ENCODE assay signal across 19 cellular contexts in the genomic region with DNA sequence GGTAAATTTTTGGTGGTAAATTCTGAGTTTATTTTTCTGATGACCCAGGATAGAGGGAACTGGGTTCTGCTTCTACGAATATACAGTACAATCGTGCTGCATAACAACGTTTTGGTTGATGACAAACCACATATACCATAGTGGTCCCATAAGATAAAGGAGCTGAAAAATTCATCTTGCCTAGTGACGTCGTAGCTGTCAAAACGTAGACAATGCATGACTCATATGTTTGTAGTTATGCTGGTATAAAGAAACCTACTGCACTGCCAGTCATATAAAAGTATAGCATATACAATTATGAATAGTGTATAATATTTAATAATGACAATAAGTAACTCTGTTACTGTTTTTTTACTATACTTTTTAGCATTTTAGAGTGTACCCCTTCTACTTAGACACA.
DNase-seq lines count a peak whose midpoint lies in the region; ATAC-seq, FAIRE-seq and TF ChIP-seq lines count a peak whose summit lies in the region.
"Had no signal": no experiment of that assay in that cellular context is flagged by ENCODE, and none has a peak within 500 bp of the region (broad histone marks: within the 10 kb centered on the region; RNA-seq: fewer than 3 reads in every experiment).

No MANE protein-coding gene starts in this region.

- TF ChIP-seq POLR2A in A549 (IDR thresholded peaks at IDR 0.05; ENCODE audit: low read length), result no peak

- H3K36me3 ChIP-seq in hepatocyte (replicated peaks; ENCODE audit: insufficient read depth, low read depth), result no peaks in the 10 kb centered on the region
- H3K36me3 ChIP-seq: Peyer's patch had no signal

- no peaks in the 10 kb centered on the region for H3K9me3 ChIP-seq in A549
- H3K9me3 ChIP-seq in hepatocyte (ENCODE audit: low read depth), result no peaks in the 10 kb centered on the region
- H3K9me3 ChIP-seq: Peyer's patch had no signal

- H3K27me3 ChIP-seq in hepatocyte, result no peaks in the 10 kb centered on the region
- H3K27me3 ChIP-seq: Peyer's patch had no signal

- ATAC-seq in A549 (no peak), GM21717 (IDR thresholded peaks at IDR 0.05; ENCODE audit: unreplicated experiment) (no peak)

- no peak overlapping the region for H2AFZ ChIP-seq in hepatocyte

- H3K4me1 ChIP-seq in A549 (no peaks in the 10 kb centered on the region), hepatocyte (ENCODE audit: insufficient read depth) (peaks cover 15% of the 10 kb centered on the region)

- H3K9me2 ChIP-seq in hepatocyte (replicated peaks; ENCODE audit: insufficient read depth), result no peaks in the 10 kb centered on the region

- no peaks in the 10 kb centered on the region for H4K20me1 ChIP-seq in hepatocyte (ENCODE audit: insufficient read depth, poor library complexity, severe bottlenecking)

- no peak for FAIRE-seq in A549 (lab: Jason Lieb, UNC)

- TF ChIP-seq CTCF in A549 (IDR thresholded peaks at IDR 0.05), result no peak
- no peak for TF ChIP-seq CTCF in choroid plexus epithelial cell (conservative IDR thresholded peaks at IDR 0.05; ENCODE audit: low read depth, low read length)
- TF ChIP-seq CTCF in hepatocyte (IDR thresholded peaks at IDR 0.05; ENCODE audit: poor library complexity), result no peak

- no peaks in the 10 kb centered on the region for H3K79me2 ChIP-seq in hepatocyte

- WGBS in A549 (ENCODE audit: missing lambda C conversion rate), result 1% methylated on average over 6 of the region's 6 CpGs
- 66% methylated on average over 6 of the region's 6 CpGs for WGBS in hepatocyte (ENCODE audit: low lambda C conversion rate, missing lambda C conversion rate)

- in situ Hi-C loops in ACHN (cut with HindIII; ENCODE audit: low pct_ligation_motif_present, low pct_unique_long_range_greater_than_20kb, low sequenced_read_pairs), result no loop called here

- H3K4me2 ChIP-seq in A549, result no peak overlapping the region
- peak overlapping the region; percentile 13 for H3K4me2 ChIP-seq in hepatocyte

- no peak for TF ChIP-seq EP300 in A549 (IDR thresholded peaks at IDR 0.05)

- POLR2A ChIA-PET in A549 (lab: Yijun Ruan, JAX), result no interaction called here

- H3K27ac ChIP-seq in A549 (no peak overlapping the region), hepatocyte (no peak overlapping the region)
- H3K27ac ChIP-seq: Peyer's patch had no signal

- CTCF ChIA-PET in A549 (lab: Yijun Ruan, JAX), result no interaction called here

- no peak for TF ChIP-seq RAD21 in A549 (conservative IDR thresholded peaks at IDR 0.05 in 1 of 2, IDR thresholded peaks at IDR 0.05 in 1 of 2)

- DNase-seq in A549 (ENCODE audit: low read depth in 1 of 2, low spot score in 1 of 2) (no peak), OCI-M1 (lab: John Stamatoyannopoulos, UW) (peak; percentile 50), choroid plexus epithelial cell (ENCODE audit: low read depth) (peak; percentile 22), hepatocyte (ENCODE audit: low spot score) (no peak), NCI-H1417 (lab: John Stamatoyannopoulos, UW) (no peak), ACHN (no peak)
- DNase-seq: DMS53; GF-D8; H9; KG1; NCI-H1092 treated with DMSO at 0.1 percent for 48 hours; NCI-H146; NCI-H2029; NCI-H2227 treated with DMSO at 0.1 percent for 48 hours; NCI-H510A treated with DMSO at 0.1 percent for 48 hours; NCI-H774; NK-92 treated with Interleukin-12 subunit alpha and Interleukin-12 subunit beta, amount 100 ng/mL, for 24 hours; Peyer's patch had no signal

- H3K4me3 ChIP-seq in A549, result no peak overlapping the region
- H3K4me3 ChIP-seq in choroid plexus epithelial cell (ENCODE audit: low read depth, low read length), result no peak overlapping the region
- H3K4me3 ChIP-seq in hepatocyte, result no peak overlapping the region
- H3K4me3 ChIP-seq: Peyer's patch had no signal

TF ChIP-seq in A549, 52 proteins besides CTCF, POLR2A, EP300 and RAD21:
- TF ChIP-seq MAZ (IDR thresholded peaks at IDR 0.05; ENCODE audit: borderline replicate concordance, low read depth, low read length), result no peak
- no peak for TF ChIP-seq FOSL2 (IDR thresholded peaks at IDR 0.05)
- peak; percentile 33; the same call in 1 of the 2 replicates for TF ChIP-seq FOSL2 (CRISPR knock-in tag; IDR thresholded peaks at IDR 0.05)
TF ChIP-seq in A549: peak in this region for 1.

Comparison
In these comparisons a context has a peak if more than half of its experiments do, and no peak if none do; other contexts are left out.
1. DNase-seq: peak in OCI-M1 (single experiment) and choroid plexus epithelial cell (single experiment); none in A549 (0 of 2), hepatocyte (single experiment), NCI-H1417 (0 of 3) and ACHN (single experiment).